1 cellular context compared by ENCODE assay signal in the genomic region with DNA sequence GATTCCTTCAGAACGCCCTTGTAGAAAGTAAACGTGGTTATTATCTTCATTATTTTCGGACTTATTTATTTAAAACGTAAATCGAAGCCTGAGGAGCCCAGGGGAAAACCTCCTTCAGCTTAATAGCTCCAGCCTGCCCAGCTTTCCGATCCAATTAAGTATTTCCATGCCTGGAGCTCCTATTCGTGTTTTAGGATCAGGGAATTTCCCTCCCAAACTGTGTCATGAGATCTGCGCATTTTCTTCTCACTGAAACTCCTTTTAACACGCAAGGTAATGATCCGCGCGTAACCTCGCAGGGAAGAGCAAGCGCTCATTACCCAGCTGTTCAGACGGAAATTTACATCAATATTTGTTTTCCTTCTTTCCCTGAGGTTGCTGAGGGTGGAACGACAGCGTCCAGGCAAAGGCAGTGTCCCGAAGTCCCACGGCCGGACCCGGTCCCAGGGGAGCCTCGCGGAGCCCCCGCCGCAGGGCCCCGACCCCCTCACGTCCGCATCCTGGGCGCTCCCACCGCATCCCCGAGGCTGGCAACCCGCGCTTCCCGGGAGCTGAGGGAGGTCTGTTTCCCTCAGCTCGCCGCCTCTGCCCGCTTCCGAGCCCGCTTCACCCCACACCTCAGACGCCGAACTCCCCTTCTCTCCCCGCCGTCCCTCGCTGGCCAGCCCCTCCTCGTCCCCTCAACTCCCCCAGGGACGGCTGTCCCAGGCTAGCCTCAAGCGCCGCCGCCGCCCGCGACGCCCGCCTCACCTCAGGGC.
TF ChIP-seq lines count a peak whose summit lies in the region.

No MANE protein-coding gene starts in this region.

TF ChIP-seq in K562, 482 proteins besides CTCF, POLR2A, EP300 and RAD21 (continued from another document):
- TF ChIP-seq, protein P1, sequence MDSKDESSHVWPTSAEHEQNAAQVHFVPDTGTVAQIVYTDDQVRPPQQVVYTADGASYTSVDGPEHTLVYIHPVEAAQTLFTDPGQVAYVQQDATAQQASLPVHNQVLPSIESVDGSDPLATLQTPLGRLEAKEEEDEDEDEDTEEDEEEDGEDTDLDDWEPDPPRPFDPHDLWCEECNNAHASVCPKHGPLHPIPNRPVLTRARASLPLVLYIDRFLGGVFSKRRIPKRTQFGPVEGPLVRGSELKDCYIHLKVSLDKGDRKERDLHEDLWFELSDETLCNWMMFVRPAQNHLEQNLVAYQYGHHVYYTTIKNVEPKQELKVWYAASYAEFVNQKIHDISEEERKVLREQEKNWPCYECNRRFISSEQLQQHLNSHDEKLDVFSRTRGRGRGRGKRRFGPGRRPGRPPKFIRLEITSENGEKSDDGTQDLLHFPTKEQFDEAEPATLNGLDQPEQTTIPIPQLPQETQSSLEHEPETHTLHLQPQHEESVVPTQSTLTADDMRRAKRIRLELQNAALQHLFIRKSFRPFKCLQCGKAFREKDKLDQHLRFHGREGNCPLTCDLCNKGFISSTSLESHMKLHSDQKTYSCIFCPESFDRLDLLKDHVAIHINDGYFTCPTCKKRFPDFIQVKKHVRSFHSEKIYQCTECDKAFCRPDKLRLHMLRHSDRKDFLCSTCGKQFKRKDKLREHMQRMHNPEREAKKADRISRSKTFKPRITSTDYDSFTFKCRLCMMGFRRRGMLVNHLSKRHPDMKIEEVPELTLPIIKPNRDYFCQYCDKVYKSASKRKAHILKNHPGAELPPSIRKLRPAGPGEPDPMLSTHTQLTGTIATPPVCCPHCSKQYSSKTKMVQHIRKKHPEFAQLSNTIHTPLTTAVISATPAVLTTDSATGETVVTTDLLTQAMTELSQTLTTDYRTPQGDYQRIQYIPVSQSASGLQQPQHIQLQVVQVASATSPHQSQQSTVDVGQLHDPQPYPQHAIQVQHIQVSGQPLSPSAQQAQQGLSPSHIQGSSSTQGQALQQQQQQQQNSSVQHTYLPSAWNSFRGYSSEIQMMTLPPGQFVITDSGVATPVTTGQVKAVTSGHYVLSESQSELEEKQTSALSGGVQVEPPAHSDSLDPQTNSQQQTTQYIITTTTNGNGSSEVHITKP (IDR thresholded peaks at IDR 0.05; ENCODE audit: partially characterized antibody): no peak
- TF ChIP-seq MCM2 (IDR thresholded peaks at IDR 0.05; ENCODE audit: low read depth) (no peak), ERF (CRISPR knock-in tag; IDR thresholded peaks at IDR 0.05) (no peak), ETV1 (tag; conservative IDR thresholded peaks at IDR 0.05; ENCODE audit: low read depth) (no peak), PHF8 (IDR thresholded peaks at IDR 0.05; ENCODE audit: borderline replicate concordance, low read length) (peak; percentile 62; the same call in 1 of the 2 replicates), HDAC1 (IDR thresholded peaks at IDR 0.05) (0 out of 4 replicates have a peak, but pooled peaks of 1 of the 2 experiments have one; percentile 17), KDM5B (IDR thresholded peaks at IDR 0.05; ENCODE audit: insufficient replicate concordance, low read depth, low read length) (peak; percentile 45), CHD1 (IDR thresholded peaks at IDR 0.05; ENCODE audit: low read length) (no peak), POLR2B (IDR thresholded peaks at IDR 0.05; ENCODE audit: low read depth, partially characterized antibody) (peak; percentile 6), ZNF695 (CRISPR knock-in tag; IDR thresholded peaks at IDR 0.05) (no peak)
- TF ChIP-seq, protein P2, sequence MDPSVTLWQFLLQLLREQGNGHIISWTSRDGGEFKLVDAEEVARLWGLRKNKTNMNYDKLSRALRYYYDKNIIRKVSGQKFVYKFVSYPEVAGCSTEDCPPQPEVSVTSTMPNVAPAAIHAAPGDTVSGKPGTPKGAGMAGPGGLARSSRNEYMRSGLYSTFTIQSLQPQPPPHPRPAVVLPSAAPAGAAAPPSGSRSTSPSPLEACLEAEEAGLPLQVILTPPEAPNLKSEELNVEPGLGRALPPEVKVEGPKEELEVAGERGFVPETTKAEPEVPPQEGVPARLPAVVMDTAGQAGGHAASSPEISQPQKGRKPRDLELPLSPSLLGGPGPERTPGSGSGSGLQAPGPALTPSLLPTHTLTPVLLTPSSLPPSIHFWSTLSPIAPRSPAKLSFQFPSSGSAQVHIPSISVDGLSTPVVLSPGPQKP (CRISPR knock-in tag; IDR thresholded peaks at IDR 0.05): no peak
TF ChIP-seq in K562: peak in this region for 16.
